In the genomic region with DNA sequence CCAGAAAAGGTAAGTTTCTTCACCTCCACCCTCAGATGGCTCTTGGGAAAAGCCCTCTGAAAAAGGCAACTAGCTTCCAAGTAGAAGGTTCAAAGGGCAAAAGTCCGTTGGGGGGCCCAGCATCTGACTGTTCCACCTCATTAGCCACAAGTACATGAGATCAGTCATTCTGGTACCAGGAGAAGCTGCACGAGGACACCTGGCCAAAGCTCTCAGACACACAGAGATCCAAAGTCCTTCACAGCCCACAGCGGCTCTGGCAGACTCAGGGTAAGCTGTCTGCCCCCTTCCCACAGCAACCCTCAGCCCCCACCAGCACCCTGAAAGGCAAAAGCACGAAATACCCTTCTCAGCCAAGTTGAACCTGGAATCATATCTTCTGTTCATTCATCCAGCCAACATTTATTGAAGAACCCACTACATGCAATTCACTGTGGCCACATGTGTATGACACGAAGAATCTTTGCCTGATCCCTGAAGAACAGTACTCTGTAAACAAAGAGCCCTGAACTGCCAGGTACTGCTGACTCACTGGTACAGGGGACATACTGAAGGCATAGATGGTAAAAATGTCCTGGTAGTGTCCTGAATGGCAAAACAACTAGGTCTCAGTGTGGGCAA, we compare ENCODE assay signal across 1 cellular context.
TF ChIP-seq lines count a peak whose summit lies in the region.

No MANE protein-coding gene starts in this region.

TF ChIP-seq in HepG2, 621 proteins besides CTCF, POLR2A, EP300 and RAD21 (continued from another document and continues in another):
- peak; percentile 22; the same call in 1 of the 2 replicates for TF ChIP-seq ARID5B (CRISPR knock-in tag; IDR thresholded peaks at IDR 0.05)
- TF ChIP-seq, protein P1, sequence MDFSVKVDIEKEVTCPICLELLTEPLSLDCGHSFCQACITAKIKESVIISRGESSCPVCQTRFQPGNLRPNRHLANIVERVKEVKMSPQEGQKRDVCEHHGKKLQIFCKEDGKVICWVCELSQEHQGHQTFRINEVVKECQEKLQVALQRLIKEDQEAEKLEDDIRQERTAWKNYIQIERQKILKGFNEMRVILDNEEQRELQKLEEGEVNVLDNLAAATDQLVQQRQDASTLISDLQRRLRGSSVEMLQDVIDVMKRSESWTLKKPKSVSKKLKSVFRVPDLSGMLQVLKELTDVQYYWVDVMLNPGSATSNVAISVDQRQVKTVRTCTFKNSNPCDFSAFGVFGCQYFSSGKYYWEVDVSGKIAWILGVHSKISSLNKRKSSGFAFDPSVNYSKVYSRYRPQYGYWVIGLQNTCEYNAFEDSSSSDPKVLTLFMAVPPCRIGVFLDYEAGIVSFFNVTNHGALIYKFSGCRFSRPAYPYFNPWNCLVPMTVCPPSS (IDR thresholded peaks at IDR 0.05), result no peak
- TF ChIP-seq ARNT (IDR thresholded peaks at IDR 0.05), result no peak
- TF ChIP-seq ZNF556 (CRISPR knock-in tag; IDR thresholded peaks at IDR 0.05; ENCODE audit: borderline replicate concordance), result no peak
- no peak for TF ChIP-seq GTF2F1 (IDR thresholded peaks at IDR 0.05; ENCODE audit: low read length)
- no peak for TF ChIP-seq GPN1 (CRISPR knock-in tag; IDR thresholded peaks at IDR 0.05; ENCODE audit: borderline replicate concordance)
- TF ChIP-seq WIZ (CRISPR knock-in tag; IDR thresholded peaks at IDR 0.05), result 0 out of 2 replicates have a peak, but pooled peaks have one; percentile 39
- peak; percentile 38; the same call in 1 of the 2 replicates for TF ChIP-seq ZMYM3 (CRISPR knock-in tag; IDR thresholded peaks at IDR 0.05)
- TF ChIP-seq FOXJ3 (CRISPR knock-in tag; IDR thresholded peaks at IDR 0.05; ENCODE audit: borderline replicate concordance), result no peak
- TF ChIP-seq, protein P2, sequence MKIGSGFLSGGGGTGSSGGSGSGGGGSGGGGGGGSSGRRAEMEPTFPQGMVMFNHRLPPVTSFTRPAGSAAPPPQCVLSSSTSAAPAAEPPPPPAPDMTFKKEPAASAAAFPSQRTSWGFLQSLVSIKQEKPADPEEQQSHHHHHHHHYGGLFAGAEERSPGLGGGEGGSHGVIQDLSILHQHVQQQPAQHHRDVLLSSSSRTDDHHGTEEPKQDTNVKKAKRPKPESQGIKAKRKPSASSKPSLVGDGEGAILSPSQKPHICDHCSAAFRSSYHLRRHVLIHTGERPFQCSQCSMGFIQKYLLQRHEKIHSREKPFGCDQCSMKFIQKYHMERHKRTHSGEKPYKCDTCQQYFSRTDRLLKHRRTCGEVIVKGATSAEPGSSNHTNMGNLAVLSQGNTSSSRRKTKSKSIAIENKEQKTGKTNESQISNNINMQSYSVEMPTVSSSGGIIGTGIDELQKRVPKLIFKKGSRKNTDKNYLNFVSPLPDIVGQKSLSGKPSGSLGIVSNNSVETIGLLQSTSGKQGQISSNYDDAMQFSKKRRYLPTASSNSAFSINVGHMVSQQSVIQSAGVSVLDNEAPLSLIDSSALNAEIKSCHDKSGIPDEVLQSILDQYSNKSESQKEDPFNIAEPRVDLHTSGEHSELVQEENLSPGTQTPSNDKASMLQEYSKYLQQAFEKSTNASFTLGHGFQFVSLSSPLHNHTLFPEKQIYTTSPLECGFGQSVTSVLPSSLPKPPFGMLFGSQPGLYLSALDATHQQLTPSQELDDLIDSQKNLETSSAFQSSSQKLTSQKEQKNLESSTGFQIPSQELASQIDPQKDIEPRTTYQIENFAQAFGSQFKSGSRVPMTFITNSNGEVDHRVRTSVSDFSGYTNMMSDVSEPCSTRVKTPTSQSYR (CRISPR knock-in tag; IDR thresholded peaks at IDR 0.05; ENCODE audit: borderline replicate concordance), result peak; percentile 12; the same call in 1 of the 2 replicates
- TF ChIP-seq TBX2 (CRISPR knock-in tag; IDR thresholded peaks at IDR 0.05; ENCODE audit: borderline replicate concordance), result 0 out of 2 replicates have a peak, but pooled peaks have one; percentile 37
- no peak for TF ChIP-seq ZNF263 (CRISPR knock-in tag; IDR thresholded peaks at IDR 0.05)
- peak; percentile 88 for TF ChIP-seq ZBTB7B (CRISPR knock-in tag; IDR thresholded peaks at IDR 0.05)
- TF ChIP-seq ZNF891 (CRISPR knock-in tag; IDR thresholded peaks at IDR 0.05), result 0 out of 2 replicates have a peak, but pooled peaks have one; percentile 30
- TF ChIP-seq NFIB (CRISPR knock-in tag; IDR thresholded peaks at IDR 0.05; ENCODE audit: borderline replicate concordance), result no peak
- no peak for TF ChIP-seq ZNF12 (CRISPR knock-in tag; IDR thresholded peaks at IDR 0.05)
- TF ChIP-seq ZNF451 (CRISPR knock-in tag; IDR thresholded peaks at IDR 0.05), result no peak
- TF ChIP-seq, protein P3, sequence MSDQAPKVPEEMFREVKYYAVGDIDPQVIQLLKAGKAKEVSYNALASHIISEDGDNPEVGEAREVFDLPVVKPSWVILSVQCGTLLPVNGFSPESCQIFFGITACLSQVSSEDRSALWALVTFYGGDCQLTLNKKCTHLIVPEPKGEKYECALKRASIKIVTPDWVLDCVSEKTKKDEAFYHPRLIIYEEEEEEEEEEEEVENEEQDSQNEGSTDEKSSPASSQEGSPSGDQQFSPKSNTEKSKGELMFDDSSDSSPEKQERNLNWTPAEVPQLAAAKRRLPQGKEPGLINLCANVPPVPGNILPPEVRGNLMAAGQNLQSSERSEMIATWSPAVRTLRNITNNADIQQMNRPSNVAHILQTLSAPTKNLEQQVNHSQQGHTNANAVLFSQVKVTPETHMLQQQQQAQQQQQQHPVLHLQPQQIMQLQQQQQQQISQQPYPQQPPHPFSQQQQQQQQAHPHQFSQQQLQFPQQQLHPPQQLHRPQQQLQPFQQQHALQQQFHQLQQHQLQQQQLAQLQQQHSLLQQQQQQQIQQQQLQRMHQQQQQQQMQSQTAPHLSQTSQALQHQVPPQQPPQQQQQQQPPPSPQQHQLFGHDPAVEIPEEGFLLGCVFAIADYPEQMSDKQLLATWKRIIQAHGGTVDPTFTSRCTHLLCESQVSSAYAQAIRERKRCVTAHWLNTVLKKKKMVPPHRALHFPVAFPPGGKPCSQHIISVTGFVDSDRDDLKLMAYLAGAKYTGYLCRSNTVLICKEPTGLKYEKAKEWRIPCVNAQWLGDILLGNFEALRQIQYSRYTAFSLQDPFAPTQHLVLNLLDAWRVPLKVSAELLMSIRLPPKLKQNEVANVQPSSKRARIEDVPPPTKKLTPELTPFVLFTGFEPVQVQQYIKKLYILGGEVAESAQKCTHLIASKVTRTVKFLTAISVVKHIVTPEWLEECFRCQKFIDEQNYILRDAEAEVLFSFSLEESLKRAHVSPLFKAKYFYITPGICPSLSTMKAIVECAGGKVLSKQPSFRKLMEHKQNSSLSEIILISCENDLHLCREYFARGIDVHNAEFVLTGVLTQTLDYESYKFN (CRISPR knock-in tag; conservative IDR thresholded peaks at IDR 0.05), result peak; percentile 74
- TF ChIP-seq, protein P4, sequence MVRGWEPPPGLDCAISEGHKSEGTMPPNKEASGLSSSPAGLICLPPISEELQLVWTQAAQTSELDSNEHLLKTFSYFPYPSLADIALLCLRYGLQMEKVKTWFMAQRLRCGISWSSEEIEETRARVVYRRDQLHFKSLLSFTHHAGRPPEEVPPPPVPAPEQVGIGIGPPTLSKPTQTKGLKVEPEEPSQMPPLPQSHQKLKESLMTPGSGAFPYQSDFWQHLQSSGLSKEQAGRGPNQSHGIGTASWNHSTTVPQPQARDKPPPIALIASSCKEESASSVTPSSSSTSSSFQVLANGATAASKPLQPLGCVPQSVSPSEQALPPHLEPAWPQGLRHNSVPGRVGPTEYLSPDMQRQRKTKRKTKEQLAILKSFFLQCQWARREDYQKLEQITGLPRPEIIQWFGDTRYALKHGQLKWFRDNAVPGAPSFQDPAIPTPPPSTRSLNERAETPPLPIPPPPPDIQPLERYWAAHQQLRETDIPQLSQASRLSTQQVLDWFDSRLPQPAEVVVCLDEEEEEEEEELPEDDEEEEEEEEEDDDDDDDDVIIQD (CRISPR knock-in tag; IDR thresholded peaks at IDR 0.05; ENCODE audit: low read depth), result 0 out of 2 replicates have a peak, but pooled peaks have one; percentile 21
- TF ChIP-seq FIP1L1 (IDR thresholded peaks at IDR 0.05; ENCODE audit: borderline replicate concordance, insufficient read depth, low read depth, low read length), result no peak
- TF ChIP-seq RARG (CRISPR knock-in tag; IDR thresholded peaks at IDR 0.05; ENCODE audit: low read depth), result no peak
- peak; percentile 47; the same call in 1 of the 2 replicates for TF ChIP-seq MIER3 (CRISPR knock-in tag; IDR thresholded peaks at IDR 0.05; ENCODE audit: borderline replicate concordance)
- no peak for TF ChIP-seq ZBTB38 (CRISPR knock-in tag; IDR thresholded peaks at IDR 0.05)
- TF ChIP-seq ELF1 (CRISPR knock-in tag; IDR thresholded peaks at IDR 0.05), result peak; percentile 50; the same call in 1 of the 2 replicates
- no peak for TF ChIP-seq ZNF720 (CRISPR knock-in tag; IDR thresholded peaks at IDR 0.05)
- TF ChIP-seq RBM39 (IDR thresholded peaks at IDR 0.05; ENCODE audit: low read depth, low read length, poor library complexity, severe bottlenecking), result no peak
- TF ChIP-seq, protein P5, sequence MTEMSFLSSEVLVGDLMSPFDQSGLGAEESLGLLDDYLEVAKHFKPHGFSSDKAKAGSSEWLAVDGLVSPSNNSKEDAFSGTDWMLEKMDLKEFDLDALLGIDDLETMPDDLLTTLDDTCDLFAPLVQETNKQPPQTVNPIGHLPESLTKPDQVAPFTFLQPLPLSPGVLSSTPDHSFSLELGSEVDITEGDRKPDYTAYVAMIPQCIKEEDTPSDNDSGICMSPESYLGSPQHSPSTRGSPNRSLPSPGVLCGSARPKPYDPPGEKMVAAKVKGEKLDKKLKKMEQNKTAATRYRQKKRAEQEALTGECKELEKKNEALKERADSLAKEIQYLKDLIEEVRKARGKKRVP (CRISPR knock-in tag; IDR thresholded peaks at IDR 0.05), result peak in 1 of 2 experiments; percentile 44; a peak in 2 of 4 replicates
- peak; percentile 62; the same call in 1 of the 2 replicates for TF ChIP-seq NCOA2 (CRISPR knock-in tag; IDR thresholded peaks at IDR 0.05)
- 0 out of 2 replicates have a peak, but pooled peaks have one; percentile 19 for TF ChIP-seq KMT2B (CRISPR knock-in tag; IDR thresholded peaks at IDR 0.05)
- TF ChIP-seq THRA (CRISPR knock-in tag; IDR thresholded peaks at IDR 0.05; ENCODE audit: borderline replicate concordance), result no peak
- peak; percentile 22 to 46; a peak in 1 of 4 replicates for TF ChIP-seq MAFK (conservative IDR thresholded peaks at IDR 0.05 in 1 of 2, IDR thresholded peaks at IDR 0.05 in 1 of 2; ENCODE audit: low read length in 2 of 2)
- TF ChIP-seq KDM2A (CRISPR knock-in tag; IDR thresholded peaks at IDR 0.05; ENCODE audit: borderline replicate concordance, low read depth), result 0 out of 2 replicates have a peak, but pooled peaks have one; percentile 20
- no peak for TF ChIP-seq AKAP8 (CRISPR knock-in tag; IDR thresholded peaks at IDR 0.05)
- no peak for TF ChIP-seq MATR3 (CRISPR knock-in tag; IDR thresholded peaks at IDR 0.05)
- peak; percentile 66 for TF ChIP-seq NFE2L2 (IDR thresholded peaks at IDR 0.05; ENCODE audit: low read length)
- TF ChIP-seq MLXIP (CRISPR knock-in tag; IDR thresholded peaks at IDR 0.05; ENCODE audit: borderline replicate concordance), result no peak
- TF ChIP-seq CREB1 (IDR thresholded peaks at IDR 0.05), result no peak
- no peak for TF ChIP-seq CREB1 (CRISPR knock-in tag; IDR thresholded peaks at IDR 0.05)
- TF ChIP-seq ZNF572 (CRISPR knock-in tag; IDR thresholded peaks at IDR 0.05), result 0 out of 2 replicates have a peak, but pooled peaks have one; percentile 59
- peak; percentile 39 for TF ChIP-seq FOXO1 (CRISPR knock-in tag; IDR thresholded peaks at IDR 0.05)
